8 cellular contexts compared by ENCODE assay signal in the genomic region with DNA sequence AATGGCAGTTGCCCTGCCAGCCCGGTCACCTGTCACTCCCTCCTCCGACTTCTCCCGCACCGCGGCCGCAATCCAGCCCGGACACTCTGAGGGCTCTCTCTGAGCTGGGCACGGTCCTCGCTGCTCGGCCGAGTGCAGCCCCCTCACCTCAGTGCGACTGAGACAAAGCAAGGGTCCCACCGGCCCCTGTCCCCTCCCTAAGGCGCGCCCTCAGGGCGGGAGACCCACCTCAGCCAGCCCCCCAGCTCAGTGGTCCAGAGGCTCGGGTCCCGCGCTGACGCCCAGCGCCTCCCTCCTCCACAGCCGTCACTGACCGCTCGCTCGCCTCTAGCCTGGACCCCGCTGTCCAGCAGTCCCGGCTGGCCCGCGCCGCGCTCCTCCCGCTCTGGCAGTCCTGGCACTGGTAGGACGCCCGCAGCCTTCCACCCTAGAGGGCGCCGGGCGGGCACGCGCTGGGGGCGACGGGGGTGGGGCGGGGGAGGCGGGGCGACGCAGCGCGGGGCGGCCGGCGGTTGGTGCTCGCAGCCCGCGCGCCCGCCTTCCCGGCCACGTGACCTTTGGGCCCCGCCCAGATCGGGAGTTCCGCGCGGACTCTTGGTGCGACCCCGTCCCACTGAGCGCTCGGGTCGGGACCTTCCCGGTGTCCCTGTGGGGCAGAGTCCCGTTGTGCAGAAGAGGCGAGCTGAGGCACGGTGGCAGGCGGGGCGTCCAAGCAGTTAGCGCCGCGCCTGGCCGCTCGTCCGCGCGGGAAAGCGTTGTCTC. TPM values are rescaled to one million over a fixed set of nuclear protein-coding genes. Genes with fewer than 3 reads are reported as not detected.
A peak's percentile ranks its signal among the peaks of the same experiment; 100 is the strongest.
DNase-seq lines count a peak whose midpoint lies in the region; ATAC-seq lines count a peak whose summit lies in the region.

No MANE protein-coding gene starts in this region.

- in situ Hi-C loops in SK-MEL-5 (cut with HindIII; ENCODE audit: low pct_unique_long_range_greater_than_20kb, low sequenced_read_pairs) = no loop called here

- DNase-seq in DMS53 (lab: John Stamatoyannopoulos, UW) (peak; percentile 87), LHCN-M2 (ENCODE audit: low read depth) (peak; percentile 52), SK-MEL-5 (ENCODE audit: low read depth, low spot score) (peak; percentile 79), globus pallidus (ENCODE audit: low spot score) (peak; percentile 81), nucleus accumbens (lab: John Stamatoyannopoulos, UW) (peak in 54 of 56 donors; percentile 16 to 91 (median 76)), superior temporal gyrus (ENCODE audit: extremely low spot score) (peak; percentile 83)
- peak; percentile 88 for DNase-seq in activated naive CD4-positive, alpha-beta T cell treated with Interleukin-2 at 50 U/mL for 16 hours

- ATAC-seq in GM21825 (IDR thresholded peaks at IDR 0.05; ENCODE audit: unreplicated experiment) = peak; percentile 75

RNA-seq across cellular contexts. Expression of a gene that starts 7.9 kb away (rescaled TPM):
- total RNA-seq in LHCN-M2 (2014; rRNA removed) = 28.2 and 28.5 TPM in 2 replicates
- polyA plus RNA-seq in LHCN-M2 (2012) = 16.0 TPM
- 29.4 and 29.9 TPM in 2 replicates for total RNA-seq in SK-MEL-5 (2014; rRNA removed; shearing (Covaris generic))
- polyA plus RNA-seq in SK-MEL-5 (2015; cell fraction: cytosol; rRNA removed) = 37.7 and 46.0 TPM in 2 replicates
- 31.5 and 40.2 TPM in 2 replicates for polyA plus RNA-seq in SK-MEL-5 (2015; cell fraction: nucleus; rRNA removed)

RNA-seq across cellular contexts. Expression of a gene that starts 43.5 kb away (rescaled TPM):
- 0.19 and 2.4 TPM in 2 replicates for total RNA-seq in LHCN-M2 (2014; rRNA removed)
- polyA plus RNA-seq in LHCN-M2 (2012) = 0.51 TPM
- total RNA-seq in SK-MEL-5 (2014; rRNA removed; shearing (Covaris generic)) = 0.13 and 0.56 TPM in 2 replicates
- 0.54 and 1.1 TPM in 2 replicates for polyA plus RNA-seq in SK-MEL-5 (2015; cell fraction: cytosol; rRNA removed)
- 0.27 and 1.1 TPM in 2 replicates for polyA plus RNA-seq in SK-MEL-5 (2015; cell fraction: nucleus; rRNA removed)

Comparison
In these comparisons a context has a peak if more than half of its experiments do, and no peak if none do; other contexts are left out.
1. Peak in every context shown above with its lines: DNase-seq and ATAC-seq.